In genomic region chr10:3398825-3399646, GRCh38 we compare ENCODE assay signal across 12 cellular contexts.
A peak's percentile ranks its signal among the peaks of the same experiment; 100 is the strongest.
DNase-seq lines count a peak whose midpoint lies in the region; ATAC-seq and TF ChIP-seq lines count a peak whose summit lies in the region.
"Had no signal": no experiment of that assay in that cellular context is flagged by ENCODE, and none has a peak within 500 bp of the region (broad histone marks: within the 10 kb centered on the region; RNA-seq: fewer than 3 reads in every experiment).

No MANE protein-coding gene starts in this region.

- no peak overlapping the region for H3K4me3 ChIP-seq in fibroblast of mammary gland (ENCODE audit: control insufficient read depth, low read depth, low read length)

- TF ChIP-seq CTCF in fibroblast of mammary gland (conservative IDR thresholded peaks at IDR 0.05; ENCODE audit: control insufficient read depth, insufficient read depth, low read depth, low read length), result no peak

- DNase-seq in AG08395 (ENCODE audit: low spot score), result peak; percentile 70
- DNase-seq in NCI-H526 (lab: John Stamatoyannopoulos, UW), result peak; percentile 41 to 76
- DNase-seq in fibroblast of mammary gland (ENCODE audit: low read depth), result peak; percentile 28
- DNase-seq in medulla oblongata (ENCODE audit: extremely low spot score), result peak; percentile 85
- DNase-seq in NCI-H146 (lab: John Stamatoyannopoulos, UW), result no peak
- DNase-seq: activated CD4-positive, alpha-beta T cell treated with anti-CD3 and anti-CD28 coated beads for 36 hours; activated naive CD8-positive, alpha-beta T cell treated with anti-CD3 and anti-CD28 coated beads, Interleukin-2, amount 10 ng/mL, durations not matched to agents 7 days and 5 days; effector CD8-positive, alpha-beta T cell; SIG-M5 had no signal

- ATAC-seq in HG02610 (IDR thresholded peaks at IDR 0.05; ENCODE audit: unreplicated experiment) (no peak), HG03439 (IDR thresholded peaks at IDR 0.05; ENCODE audit: unreplicated experiment) (no peak), GM19023 (IDR thresholded peaks at IDR 0.05; ENCODE audit: unreplicated experiment) (no peak)
- ATAC-seq: activated CD4-positive, alpha-beta T cell treated with anti-CD3 and anti-CD28 coated beads for 36 hours had no signal
